Comparison of ENCODE assay signal across 8 cellular contexts in the genomic region with DNA sequence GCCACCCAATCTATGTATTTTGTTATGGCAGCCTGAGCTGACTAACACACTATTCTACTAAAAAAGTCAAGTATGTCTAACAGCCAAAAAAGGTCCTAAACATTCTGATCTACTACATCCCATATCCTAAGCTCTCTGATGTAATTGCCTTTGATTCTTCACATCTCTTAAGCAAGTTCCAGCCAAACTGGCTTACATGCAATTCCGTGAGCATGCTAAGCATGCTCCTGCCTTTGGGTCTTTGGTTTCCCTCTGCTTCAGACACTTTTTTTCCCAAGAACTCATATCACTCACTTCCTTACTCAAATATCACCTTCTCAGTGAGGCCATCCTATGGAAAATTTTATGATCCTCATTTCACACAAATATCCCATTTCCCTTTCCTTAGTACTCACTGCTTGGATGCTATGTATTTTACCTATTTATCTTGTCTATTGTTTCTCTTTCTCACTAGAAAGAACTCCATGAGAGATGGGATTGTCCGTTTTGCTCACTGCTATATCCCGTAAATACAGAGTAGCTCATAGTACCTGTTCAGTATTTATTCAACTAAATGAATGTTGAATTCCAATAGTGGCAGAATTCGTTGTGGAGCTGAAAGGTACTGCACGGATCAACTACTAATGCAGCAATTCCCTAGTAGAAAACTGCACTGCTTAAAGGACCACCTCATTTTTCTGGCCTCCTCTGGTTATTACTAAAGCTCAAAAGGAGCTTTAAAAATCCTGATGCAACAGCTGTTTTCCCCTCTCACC. TPM values are rescaled to one million over a fixed set of nuclear protein-coding genes. Genes with fewer than 3 reads are reported as not detected.
DNase-seq lines count a peak whose midpoint lies in the region; TF ChIP-seq lines count a peak whose summit lies in the region.

No MANE protein-coding gene starts in this region.

- H3K36me3 ChIP-seq in Peyer's patch = no peaks in the 10 kb centered on the region

- no peaks in the 10 kb centered on the region for H3K9me3 ChIP-seq in Peyer's patch

- DNase-seq in DMS 273 (lab: John Stamatoyannopoulos, UW; ENCODE audit: unreplicated experiment) (peak; percentile 57), DMS 273 treated with DMSO at 0.1 percent for 48 hours (lab: John Stamatoyannopoulos, UW) (no peak), Peyer's patch (no peak), epithelial cell of proximal tubule (ENCODE audit: low read depth) (no peak), substantia nigra (lab: John Stamatoyannopoulos, UW) (no peak), ureter (ENCODE audit: low spot score) (no peak), DMS153 (lab: John Stamatoyannopoulos, UW) (no peak)

- no peak for TF ChIP-seq POLR2A in Peyer's patch (IDR thresholded peaks at IDR 0.05)

- TF ChIP-seq CTCF in Peyer's patch (IDR thresholded peaks at IDR 0.05) (peak in 4 of 6 experiments; percentile 14 to 54 (median 48)), epithelial cell of proximal tubule (conservative IDR thresholded peaks at IDR 0.05; ENCODE audit: low read depth, low read length) (peak; percentile 31)

- peak overlapping the region in 3 of 4 donors; percentile 33 to 95 (median 94) for H3K27ac ChIP-seq in Peyer's patch
- peak overlapping the region in 7 of 21 experiments; percentile 30 to 97 (median 93) for H3K27ac ChIP-seq in skin epidermis
- H3K27ac ChIP-seq in substantia nigra (ENCODE audit: low read depth, low read length, poor library complexity, severe bottlenecking) = no peak overlapping the region

- H3K4me1 ChIP-seq in Peyer's patch = peaks cover 0 to 29% (median 0%) of the 10 kb centered on the region in 4 donors

- H3K4me3 ChIP-seq in Peyer's patch (peak overlapping the region in 3 of 4 donors; percentile 80 to 85 (median 82)), epithelial cell of proximal tubule (ENCODE audit: low read depth, low read length) (peak overlapping the region; percentile 82), skin epidermis (peak overlapping the region in 6 of 7 experiments; percentile 60 to 97 (median 84))

- H3K27me3 ChIP-seq in Peyer's patch = no peaks in the 10 kb centered on the region

RNA-seq across cellular contexts. Expression of a gene that starts 2.3 kb away (rescaled TPM):
- 100 to 1,000 TPM; 139 to 255 (median 172) TPM for total RNA-seq in Peyer's patch
- total RNA-seq in epithelial cell of proximal tubule = 14.2 and 14.3 TPM in 2 replicates
- 42.8 TPM for total RNA-seq in ureter
